Comparison of ENCODE assay signal across 10 cellular contexts in genomic region chr2:36404754-36405153, GRCh38. TPM values are rescaled to one million over a fixed set of nuclear protein-coding genes. Genes with fewer than 3 reads are reported as not detected.
A peak's percentile ranks its signal among the peaks of the same experiment; 100 is the strongest.
DNase-seq lines count a peak whose midpoint lies in the region; ATAC-seq and TF ChIP-seq lines count a peak whose summit lies in the region.
"Had no signal": no experiment of that assay in that cellular context is flagged by ENCODE, and none has a peak within 500 bp of the region (broad histone marks: within the 10 kb centered on the region; RNA-seq: fewer than 3 reads in every experiment).

No MANE protein-coding gene starts in this region.

- H3K4me2 ChIP-seq in SK-N-SH = peak overlapping the region; percentile 41

- no peaks in the 10 kb centered on the region for H3K9me2 ChIP-seq in SK-N-SH

- peaks cover 4 to 10% of the 10 kb centered on the region in 2 experiments for H3K36me3 ChIP-seq in SK-N-SH (replicated peaks in 1 of 2; ENCODE audit: control insufficient read depth in 1 of 2, insufficient read depth in 2 of 2, low read length in 1 of 2)
- no peaks in the 10 kb centered on the region for H3K36me3 ChIP-seq in HAP-1 (replicated peaks)
- H3K36me3 ChIP-seq: breast epithelium had no signal

- peaks cover 77% of the 10 kb centered on the region for H3F3A ChIP-seq in SK-N-SH (replicated peaks; ENCODE audit: insufficient read depth)

- TF ChIP-seq EP300 in SK-N-SH (IDR thresholded peaks at IDR 0.05; ENCODE audit: borderline replicate concordance in 1 of 2, low read depth in 1 of 2, low read length in 1 of 2) = no peak

- H3K27me3 ChIP-seq in SK-N-SH (ENCODE audit: insufficient read depth) (no peaks in the 10 kb centered on the region), HAP-1 (ENCODE audit: low read depth) (no peaks in the 10 kb centered on the region)
- H3K27me3 ChIP-seq: breast epithelium had no signal

- ATAC-seq in SK-N-SH treated with all-trans-retinoic acid at 6 μM for 48 hours = no peak
- ATAC-seq in HG02763 (IDR thresholded peaks at IDR 0.05; ENCODE audit: unreplicated experiment) = peak; percentile 47
- ATAC-seq in HG03457 (IDR thresholded peaks at IDR 0.05; ENCODE audit: unreplicated experiment) = no peak

- POLR2A ChIA-PET in SK-N-SH (lab: Yijun Ruan, JAX) = no interaction called here

- H3K4me3 ChIP-seq in SK-N-SH (ENCODE audit: low read depth in 2 of 2, low read length in 1 of 2) (peak overlapping the region in 1 of 2 experiments; percentile 4; a peak in 2 of 4 replicates), HAP-1 (no peak overlapping the region)
- H3K4me3 ChIP-seq: breast epithelium had no signal

- H3K9me3 ChIP-seq in SK-N-SH (no peaks in the 10 kb centered on the region), HAP-1 (no peaks in the 10 kb centered on the region)
- H3K9me3 ChIP-seq: breast epithelium had no signal

- CTCF ChIA-PET in SK-N-SH (lab: Yijun Ruan, JAX) = interaction anchor here (1.3 to 1.5 kb wide), 2 partner anchors 10 to 260 kb away, joined by 3 read pairs; no protein-coding TSS in a partner anchor

- TF ChIP-seq CTCF in SK-N-SH (IDR thresholded peaks at IDR 0.05) = no peak

- H3K27ac ChIP-seq in SK-N-SH (ENCODE audit: low read depth in 2 of 2, low read length in 1 of 2) = peak overlapping the region; percentile 64 to 99; a peak in 3 of 4 replicates

- no peak overlapping the region for H2AFZ ChIP-seq in SK-N-SH (ENCODE audit: low read depth)

- peaks cover 97% of the 10 kb centered on the region for H3K79me2 ChIP-seq in SK-N-SH (ENCODE audit: insufficient read depth)

- H3K4me1 ChIP-seq in SK-N-SH (ENCODE audit: control insufficient read depth in 1 of 2, insufficient read depth in 2 of 2, low read depth in 1 of 2, low read length in 1 of 2) (peaks cover 3 to 81% of the 10 kb centered on the region in 2 experiments), HAP-1 (no peaks in the 10 kb centered on the region)

- H4K20me1 ChIP-seq in SK-N-SH (ENCODE audit: insufficient read depth) = 0 out of 2 replicates have a peak, but pooled peaks cover 12% of the 10 kb centered on the region

- in situ Hi-C loops in HAP-1 (cut with MboI; ENCODE audit: low sequenced_read_pairs) = no loop called here

- WGBS in SK-N-SH (ENCODE audit: low lambda C conversion rate) = 72% methylated on average over 5 of the region's 5 CpGs

- DNase-seq in SK-N-SH (no peak), MV-4-11 (lab: John Stamatoyannopoulos, UW) (peak; percentile 37), NCI-H1417 treated with DMSO at 0.1 percent for 48 hours (lab: John Stamatoyannopoulos, UW) (no peak), NCI-H446 (lab: John Stamatoyannopoulos, UW) (no peak), HAP-1 (ENCODE audit: low spot score in 2 of 2) (no peak)
- DNase-seq: NCI-H187 treated with DMSO at 0.1 percent for 48 hours had no signal

- peak overlapping the region; percentile 38; the same call in 1 of the 2 replicates for H3K9ac ChIP-seq in SK-N-SH

- TF ChIP-seq RAD21 in SK-N-SH (IDR thresholded peaks at IDR 0.05; ENCODE audit: low read length) = no peak

TF ChIP-seq in SK-N-SH, 30 proteins besides CTCF, POLR2A, EP300 and RAD21 (continues in another document):
- TF ChIP-seq REST (IDR thresholded peaks at IDR 0.05; ENCODE audit: low read depth, low read length) (no peak), RXRA (IDR thresholded peaks at IDR 0.05; ENCODE audit: borderline replicate concordance, low read depth) (no peak), FOXJ3 (CRISPR knock-in tag; IDR thresholded peaks at IDR 0.05) (no peak), IRF3 (IDR thresholded peaks at IDR 0.05; ENCODE audit: low read depth, low read length) (no peak), CHD2 (IDR thresholded peaks at IDR 0.05; ENCODE audit: low read length, partially characterized antibody) (no peak), SIN3A (IDR thresholded peaks at IDR 0.05; ENCODE audit: borderline replicate concordance, low read depth, low read length) (no peak), MXI1 (IDR thresholded peaks at IDR 0.05; ENCODE audit: low read depth, low read length) (no peak)

TF ChIP-seq in SK-N-SH treated with all-trans-retinoic acid at 6 μM for 48 hours, 23 proteins besides CTCF, POLR2A, EP300 and RAD21:
- TF ChIP-seq ZC3H10 (CRISPR knock-in tag; IDR thresholded peaks at IDR 0.05) (no peak), TCF4 (CRISPR knock-in tag; IDR thresholded peaks at IDR 0.05; ENCODE audit: borderline replicate concordance) (no peak), ISL1 (CRISPR knock-in tag; IDR thresholded peaks at IDR 0.05) (no peak), CSDC2 (CRISPR knock-in tag; IDR thresholded peaks at IDR 0.05) (no peak), GLIS3 (CRISPR knock-in tag; IDR thresholded peaks at IDR 0.05) (no peak), OSR1 (CRISPR knock-in tag; IDR thresholded peaks at IDR 0.05) (no peak), BACH2 (CRISPR knock-in tag; IDR thresholded peaks at IDR 0.05; ENCODE audit: borderline replicate concordance) (no peak), ZFP3 (CRISPR knock-in tag; IDR thresholded peaks at IDR 0.05) (no peak), RARB (CRISPR knock-in tag; IDR thresholded peaks at IDR 0.05) (no peak), CSRNP3 (CRISPR knock-in tag; IDR thresholded peaks at IDR 0.05) (no peak), TSHZ2 (CRISPR knock-in tag; IDR thresholded peaks at IDR 0.05) (no peak), ESRRG (CRISPR knock-in tag; IDR thresholded peaks at IDR 0.05) (no peak), ZNF565 (CRISPR knock-in tag; conservative IDR thresholded peaks at IDR 0.05; ENCODE audit: low read depth) (no peak)

RNA-seq across cellular contexts. Expression of gene CRIM1, which starts 49.2 kb away (rescaled TPM):
- polyA plus RNA-seq in SK-N-SH (2012; rRNA removed) = 228 and 244 TPM in 2 replicates
- polyA plus RNA-seq in SK-N-SH (2012; cell fraction: cytosol; rRNA removed) = 191 and 233 TPM in 2 replicates
- polyA plus RNA-seq in SK-N-SH (2012; cell fraction: nucleus; rRNA removed) = 201 and 239 TPM in 2 replicates
